ENCODE assay signal across 14 cellular contexts in genomic region chr20:19750907-19751636, GRCh38. TPM values are rescaled to one million over a fixed set of nuclear protein-coding genes. Genes with fewer than 3 reads are reported as not detected.
A peak's percentile ranks its signal among the peaks of the same experiment; 100 is the strongest.
DNase-seq lines count a peak whose midpoint lies in the region; ATAC-seq and TF ChIP-seq lines count a peak whose summit lies in the region.
"Had no signal": no experiment of that assay in that cellular context is flagged by ENCODE, and none has a peak within 500 bp of the region (broad histone marks: within the 10 kb centered on the region; RNA-seq: fewer than 3 reads in every experiment).

No MANE protein-coding gene starts in this region.

- H3K27ac ChIP-seq in coronary artery (no peak overlapping the region), prostate gland (peak overlapping the region; percentile 49 to 52)
- H3K27ac ChIP-seq: HL-60 had no signal

- H3K4me3 ChIP-seq in NB4 (ENCODE audit: low read depth, low read length), result no peak overlapping the region
- no peak overlapping the region for H3K4me3 ChIP-seq in coronary artery
- no peak overlapping the region for H3K4me3 ChIP-seq in prostate gland
- H3K4me3 ChIP-seq: GM23338 had no signal

- peak; percentile 16 for DNase-seq in GM10266 (ENCODE audit: extremely low spot score)
- peak; percentile 70 for DNase-seq in NB4 (ENCODE audit: low read depth)
- peak; percentile 40 for DNase-seq in coronary artery (ENCODE audit: low spot score)
- DNase-seq in prostate gland (ENCODE audit: low spot score), result peak; percentile 62
- DNase-seq in mesenteric fat pad (ENCODE audit: low spot score), result no peak
- DNase-seq in ACHN, result no peak
- DNase-seq in central memory CD4-positive, alpha-beta T cell, result no peak
- DNase-seq: activated CD4-positive, CD25-positive, alpha-beta regulatory T cell treated with anti-CD3 and anti-CD28 coated beads, Interleukin-2, amount 50 U/mL, for 72 hours; CD4-positive, alpha-beta memory T cell; hypothalamus had no signal

- 44% methylated on average over 5 of the region's 5 CpGs for WGBS in prostate gland

- intact Hi-C loops in prostate gland (cut with DNase I), result no loop called here

- TF ChIP-seq CTCF in GM10266 (IDR thresholded peaks at IDR 0.05; ENCODE audit: control insufficient read depth, insufficient read depth, low read depth, missing control alignments) (no peak), NB4 (IDR thresholded peaks at IDR 0.05; ENCODE audit: low read depth, low read length) (no peak), coronary artery (IDR thresholded peaks at IDR 0.05) (no peak), prostate gland (IDR thresholded peaks at IDR 0.05) (no peak)

- H3K9me3 ChIP-seq in prostate gland, result no peaks in the 10 kb centered on the region

- no peaks in the 10 kb centered on the region for H3K27me3 ChIP-seq in prostate gland (replicated peaks; ENCODE audit: insufficient read depth)

- no peaks in the 10 kb centered on the region for H3K36me3 ChIP-seq in prostate gland

- no peak for TF ChIP-seq POLR2A in NB4 (IDR thresholded peaks at IDR 0.05; ENCODE audit: extremely low read depth, insufficient read length)
- TF ChIP-seq POLR2A in prostate gland (IDR thresholded peaks at IDR 0.05), result no peak

- H3K4me1 ChIP-seq in prostate gland (replicated peaks), result no peaks in the 10 kb centered on the region

- in situ Hi-C loops in ACHN (cut with HindIII; ENCODE audit: low pct_ligation_motif_present, low pct_unique_long_range_greater_than_20kb, low sequenced_read_pairs), result no loop called here

- no peak for ATAC-seq in GM19328 (IDR thresholded peaks at IDR 0.05; ENCODE audit: unreplicated experiment)
- ATAC-seq: activated naive CD4-positive, alpha-beta T cell treated with anti-CD3 and anti-CD28 coated beads, Interleukin-2, amount 50 U/mL, for 72 hours had no signal

RNA-seq across cellular contexts. Expression of gene RIN2, which starts 7.0 kb away (rescaled TPM):
- 10 to 100 TPM; 50.4 to 77.9 TPM for total RNA-seq in prostate gland
- total RNA-seq in mesenteric fat pad, result 74.1 TPM
- total RNA-seq: activated naive CD4-positive, alpha-beta T cell treated with anti-CD3 and anti-CD28 coated beads, Interleukin-2, amount 50 U/mL, for 72 hours had no signal

Comparison
In these comparisons a context has a peak if more than half of its experiments do, and no peak if none do; other contexts are left out.
1. DNase-seq: peak in GM10266 (single experiment), NB4 (single experiment), coronary artery (single experiment) and prostate gland (single experiment); none in mesenteric fat pad (single experiment), ACHN (single experiment) and central memory CD4-positive, alpha-beta T cell (single experiment).
2. H3K27ac ChIP-seq: peak in prostate gland (2 of 2); none in coronary artery (0 of 2).